Comparison of ENCODE assay signal across 13 cellular contexts in the genomic region with DNA sequence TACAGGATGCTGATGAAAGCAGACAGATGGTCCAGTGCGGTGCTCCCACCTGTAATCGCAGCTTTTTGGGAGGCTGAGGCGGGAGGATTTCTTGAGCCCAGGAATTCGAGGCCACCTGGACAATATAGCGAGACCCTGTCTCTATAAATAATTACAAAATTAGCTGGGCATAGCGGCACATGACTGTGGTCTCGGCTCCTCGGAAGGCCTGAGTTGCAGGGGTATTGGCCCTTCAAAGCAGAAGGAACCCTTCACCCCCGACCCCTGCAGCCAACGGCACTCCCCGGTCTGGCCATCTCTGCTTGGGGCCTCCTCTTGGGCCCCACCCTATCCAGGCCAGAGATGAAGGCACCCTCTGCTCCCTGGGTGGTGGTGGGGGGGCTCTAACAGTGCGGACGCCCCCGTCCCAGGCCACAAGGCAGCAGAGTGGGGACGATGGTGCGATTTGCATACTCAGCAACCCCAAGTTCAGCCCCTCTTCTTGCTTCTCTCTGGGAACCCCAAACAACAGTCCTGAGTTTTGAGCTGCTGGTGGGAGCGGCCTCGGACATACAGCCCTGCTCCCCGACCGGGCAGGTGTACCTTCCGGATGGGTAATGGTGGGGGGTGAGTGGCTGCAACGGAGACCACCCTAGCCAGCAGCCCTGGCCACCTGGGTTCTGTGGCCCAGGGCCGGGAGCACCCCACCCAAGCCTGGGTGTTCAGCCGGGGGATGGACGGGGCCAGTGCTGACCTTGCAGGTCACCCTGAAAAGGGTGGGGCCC.
"Had no signal": no experiment of that assay in that cellular context is flagged by ENCODE, and none has a peak within 500 bp of the region (broad histone marks: within the 10 kb centered on the region; RNA-seq: fewer than 3 reads in every experiment).

No MANE protein-coding gene starts in this region.

- H3K4me2 ChIP-seq: smooth muscle cell had no signal

- ATAC-seq: effector memory CD8-positive, alpha-beta T cell; left cardiac atrium; sciatic nerve; stimulated activated memory B cell treated with anti-CD40 and anti-IgM and Interleukin-4, amounts not matched to agents 10 μg/mL and 1 μg/mL and 100 μg/mL, for 72 hours had no signal

- H3K27me3 ChIP-seq: cardiac muscle cell, thyroid gland had no signal

- H3K36me3 ChIP-seq: cardiac muscle cell had no signal

- DNase-seq: activated CD4-positive, alpha-beta T cell treated with anti-CD3 and anti-CD28 coated beads, Interleukin-2, amount 50 U/mL, for 4 hours; activated gamma-delta T cell; dermis blood vessel endothelial cell; effector memory CD8-positive, alpha-beta T cell; left cardiac atrium; nephron progenitor cell; stimulated activated CD4-positive, alpha-beta T cell treated with anti-CD3 and anti-CD28 coated beads, Interleukin-4, amount 100 ng/mL, for 4 hours; thyroid gland had no signal

- H3K4me3 ChIP-seq: cardiac muscle cell, lung, smooth muscle cell, thyroid gland had no signal

- H3K4me1 ChIP-seq: thyroid gland had no signal

- H3K9me3 ChIP-seq: thyroid gland had no signal

- H3K27ac ChIP-seq: cardiac muscle cell, thyroid gland had no signal
